In the genomic region with DNA sequence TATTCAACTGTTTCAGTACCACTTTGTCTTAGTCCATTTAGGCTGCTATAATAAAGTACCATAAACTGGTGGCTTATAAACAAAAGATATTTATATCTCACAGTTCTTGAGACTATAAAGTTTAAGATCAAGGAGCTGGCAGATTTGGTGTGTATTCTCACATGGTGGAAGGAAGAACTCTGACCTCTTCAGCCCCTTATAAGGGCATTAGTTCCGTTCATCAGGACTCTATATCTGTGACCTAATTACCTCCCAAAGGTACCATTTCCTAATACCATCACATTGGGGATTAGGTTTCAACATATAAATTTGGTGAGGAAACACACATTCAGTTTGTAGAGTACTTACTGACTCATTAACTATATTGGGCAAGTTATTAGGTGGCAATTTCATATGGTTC, we compare ENCODE assay signal across 23 cellular contexts.
"Had no signal": no experiment of that assay in that cellular context is flagged by ENCODE, and none has a peak within 500 bp of the region (broad histone marks: within the 10 kb centered on the region; RNA-seq: fewer than 3 reads in every experiment).

No MANE protein-coding gene starts in this region.

- H3K4me1 Mint-ChIP-seq: activated T-helper 17 cell treated with anti-CD3 and anti-CD28 coated beads, Interleukin-2, amount 50 U/mL, for 72 hours had no signal

- H3K4me3 Mint-ChIP-seq: activated CD4-positive, alpha-beta memory T cell treated with anti-CD3 and anti-CD28 coated beads, Interleukin-2, amount 10 ng/mL, durations not matched to agents 7 days and 5 days; activated CD4-positive, alpha-beta T cell treated with anti-CD3 and anti-CD28 coated beads, Interleukin-2, amount 10 ng/mL, durations not matched to agents 7 days and 5 days; activated naive CD4-positive, alpha-beta T cell treated with anti-CD3 and anti-CD28 coated beads, Interleukin-2, amount 10 ng/mL, durations not matched to agents 7 days and 5 days; activated naive CD8-positive, alpha-beta T cell treated with anti-CD3 and anti-CD28 coated beads for 36 hours; activated T-helper 17 cell treated with anti-CD3 and anti-CD28 coated beads, Interleukin-2, amount 50 U/mL, for 72 hours; T-helper 17 cell had no signal

- H3K27ac Mint-ChIP-seq: activated CD4-positive, alpha-beta memory T cell treated with anti-CD3 and anti-CD28 coated beads, Interleukin-2, amount 10 ng/mL, durations not matched to agents 7 days and 5 days; activated CD4-positive, alpha-beta T cell treated with anti-CD3 and anti-CD28 coated beads, Interleukin-2, amount 10 ng/mL, durations not matched to agents 7 days and 5 days; activated naive CD4-positive, alpha-beta T cell treated with anti-CD3 and anti-CD28 coated beads, Interleukin-2, amount 10 ng/mL, durations not matched to agents 7 days and 5 days; activated naive CD8-positive, alpha-beta T cell treated with anti-CD3 and anti-CD28 coated beads for 36 hours; activated T-helper 17 cell treated with anti-CD3 and anti-CD28 coated beads, Interleukin-2, amount 50 U/mL, for 72 hours; T-helper 17 cell had no signal

- H3K36me3 Mint-ChIP-seq: activated naive CD4-positive, alpha-beta T cell treated with anti-CD3 and anti-CD28 coated beads, Interleukin-2, amount 10 ng/mL, durations not matched to agents 7 days and 5 days had no signal

- ATAC-seq: activated T-helper 17 cell treated with anti-CD3 and anti-CD28 coated beads, Interleukin-2, amount 50 U/mL, for 72 hours; T-helper 17 cell had no signal

- DNase-seq: activated CD4-positive, alpha-beta memory T cell treated with anti-CD3 and anti-CD28 coated beads, Interleukin-2, amount 10 ng/mL, durations not matched to agents 7 days and 5 days; activated CD4-positive, alpha-beta T cell treated with anti-CD3 and anti-CD28 coated beads, Interleukin-2, amount 10 ng/mL, durations not matched to agents 7 days and 5 days; activated CD4-positive, CD25-positive, alpha-beta regulatory T cell; activated gamma-delta T cell treated with Interleukin-2 at 50 U/mL for 16 hours; activated naive CD4-positive, alpha-beta T cell treated with anti-CD3 and anti-CD28 coated beads, Interleukin-2, amount 10 ng/mL, durations not matched to agents 7 days and 5 days; activated naive CD8-positive, alpha-beta T cell treated with anti-CD3 and anti-CD28 coated beads for 36 hours; activated T-cell treated with anti-CD3 and anti-CD28 coated beads for 4 hours; activated T-cell treated with anti-CD3 and anti-CD28 coated beads, Interleukin-2, amount 50 U/mL, for 48 hours; anterior cingulate cortex; central memory CD4-positive, alpha-beta T cell; NCI-H1048; NCI-H146; NCI-H187 treated with DMSO at 0.1 percent for 48 hours; NCI-H2081 treated with DMSO at 0.1 percent for 48 hours; NCI-H446; NCI-H524; SIG-M5; T-helper 17 cell; T1000 had no signal

- H3K9me3 Mint-ChIP-seq: activated CD4-positive, alpha-beta memory T cell treated with anti-CD3 and anti-CD28 coated beads, Interleukin-2, amount 10 ng/mL, durations not matched to agents 7 days and 5 days; activated CD4-positive, alpha-beta T cell treated with anti-CD3 and anti-CD28 coated beads, Interleukin-2, amount 10 ng/mL, durations not matched to agents 7 days and 5 days; activated naive CD4-positive, alpha-beta T cell treated with anti-CD3 and anti-CD28 coated beads, Interleukin-2, amount 10 ng/mL, durations not matched to agents 7 days and 5 days had no signal

- H3K4me3 ChIP-seq: breast epithelium, coronary artery, PC-9 had no signal
